Comparison of ENCODE assay signal across 19 cellular contexts in the genomic region with DNA sequence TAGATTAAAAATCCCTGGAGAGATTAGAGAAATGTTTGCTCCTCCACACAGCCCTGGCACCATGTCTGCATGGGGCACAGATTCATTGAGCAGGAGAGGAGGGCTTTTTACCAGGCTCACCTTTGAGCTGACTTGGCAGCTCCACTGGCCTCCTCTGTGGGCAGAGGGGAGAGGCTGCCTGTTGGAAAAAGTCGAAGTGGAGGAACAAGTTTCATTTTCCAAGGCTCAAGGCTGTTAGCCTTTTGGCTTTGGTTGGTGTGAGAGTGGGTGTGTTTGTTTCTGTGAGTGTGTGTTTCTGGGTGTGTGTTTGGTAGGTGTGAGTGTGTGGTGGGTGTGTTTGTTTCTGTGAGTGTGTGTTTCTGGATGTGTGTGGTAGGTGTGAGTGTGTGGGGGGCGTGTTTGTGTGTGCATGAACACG. TPM values are rescaled to one million over a fixed set of nuclear protein-coding genes. Genes with fewer than 3 reads are reported as not detected.
DNase-seq lines count a peak whose midpoint lies in the region; ATAC-seq and TF ChIP-seq lines count a peak whose summit lies in the region.
"Had no signal": no experiment of that assay in that cellular context is flagged by ENCODE, and none has a peak within 500 bp of the region (broad histone marks: within the 10 kb centered on the region; RNA-seq: fewer than 3 reads in every experiment).

No MANE protein-coding gene starts in this region.

- H3K9me3 ChIP-seq in breast epithelium (no peaks in the 10 kb centered on the region), mammary epithelial cell (replicated peaks; ENCODE audit: insufficient read depth, low read length) (peaks cover 28% of the 10 kb centered on the region), mucosa of descending colon (no peaks in the 10 kb centered on the region), tibial artery (no peaks in the 10 kb centered on the region)
- H3K9me3 ChIP-seq: gastrocnemius medialis had no signal

- H3K4me2 ChIP-seq in mammary epithelial cell (ENCODE audit: insufficient read depth, low read depth, low read length), result no peak overlapping the region

- intact Hi-C loops in breast epithelium (cut with DNase I; ENCODE audit: low total_unique reads) (no loop called here), mammary epithelial cell (cut with micrococcal nuclease) (no loop called here), cardiac septum (cut with DNase I) (no loop called here), mucosa of descending colon (cut with DNase I, micrococcal nuclease) (loop anchor here in 1 of 2 donors (5.0 kb wide), 1 partner anchor 44 kb away; no protein-coding TSS in a partner anchor), tibial artery (cut with DNase I; ENCODE audit: low total_unique reads) (no loop called here)

- H2AFZ ChIP-seq in mammary epithelial cell (ENCODE audit: low read depth, low read length), result no peak overlapping the region

- in situ Hi-C loops in mammary epithelial cell (cut with MboI; ENCODE audit: low sequenced_read_pairs in 2 of 2), result no loop called here

- H3K36me3 ChIP-seq in breast epithelium (no peaks in the 10 kb centered on the region), mammary epithelial cell (ENCODE audit: insufficient read depth, low read length) (no peaks in the 10 kb centered on the region), mucosa of descending colon (ENCODE audit: low read depth) (no peaks in the 10 kb centered on the region), urinary bladder (ENCODE audit: insufficient read depth) (no peaks in the 10 kb centered on the region), tibial artery (no peaks in the 10 kb centered on the region)
- H3K36me3 ChIP-seq: gastrocnemius medialis had no signal

- peak overlapping the region; percentile 84 to 89 for H3K27ac ChIP-seq in breast epithelium
- no peak overlapping the region for H3K27ac ChIP-seq in mammary epithelial cell (ENCODE audit: insufficient read depth, low read depth, low read length)
- H3K27ac ChIP-seq in urinary bladder (ENCODE audit: low read depth), result peak overlapping the region; percentile 52
- no peak overlapping the region for H3K27ac ChIP-seq in tibial artery
- H3K27ac ChIP-seq: 22Rv1, gastrocnemius medialis had no signal

- no peaks in the 10 kb centered on the region for H4K20me1 ChIP-seq in mammary epithelial cell (ENCODE audit: insufficient read depth, low read length)

- H3K27me3 ChIP-seq in breast epithelium (no peaks in the 10 kb centered on the region), mammary epithelial cell (ENCODE audit: insufficient read depth, low read length) (no peaks in the 10 kb centered on the region), tibial artery (no peaks in the 10 kb centered on the region)
- H3K27me3 ChIP-seq: gastrocnemius medialis had no signal

- CTCF ChIA-PET in mammary epithelial cell (lab: Charles Lee; ENCODE audit: low non-redundant PET), result no interaction called here

- H3K4me1 ChIP-seq in breast epithelium, result peaks cover 9% of the 10 kb centered on the region in 2 donors
- no peaks in the 10 kb centered on the region for H3K4me1 ChIP-seq in mammary epithelial cell (ENCODE audit: insufficient read depth, low read length)
- peaks cover 24% of the 10 kb centered on the region for H3K4me1 ChIP-seq in mucosa of descending colon (ENCODE audit: low read depth)
- H3K4me1 ChIP-seq in urinary bladder (ENCODE audit: insufficient read depth), result no peaks in the 10 kb centered on the region
- peaks cover 0 to 16% (median 5%) of the 10 kb centered on the region in 4 donors for H3K4me1 ChIP-seq in tibial artery

- dilution Hi-C loops in mammary epithelial cell (cut with HindIII; ENCODE audit: low sequenced_read_pairs), result loop anchor here (5.0 kb wide), 1 partner anchor 74 kb away; no protein-coding TSS in a partner anchor

- DNase-seq in breast epithelium (ENCODE audit: low spot score in 2 of 2), result peak in 1 of 2 donors; percentile 46
- no peak for DNase-seq in mammary epithelial cell
- DNase-seq in cardiac septum (ENCODE audit: low spot score), result peak; percentile 22
- peak in 1 of 3 donors; percentile 56 for DNase-seq in mucosa of descending colon
- DNase-seq in NCI-H187 treated with DMSO at 0.1 percent for 48 hours (lab: John Stamatoyannopoulos, UW), result no peak
- DNase-seq in tibial artery, result no peak
- DNase-seq: activated T-cell treated with anti-CD3 and anti-CD28 coated beads, Interleukin-2, amount 50 U/mL, for 24 hours; CD4-positive, CD25-positive, alpha-beta regulatory T cell; cerebellar nuclear complex; DND-41; gastrocnemius medialis; NCI-H1694 treated with DMSO at 0.1 percent for 48 hours had no signal

- no peaks in the 10 kb centered on the region for H3K79me2 ChIP-seq in mammary epithelial cell (ENCODE audit: insufficient read depth, low read length)

- no TSS peak for BruUV-seq in mammary epithelial cell (replicated peaks; lab: Mats Ljungman, UMichigan)

- no peak for TF ChIP-seq POLR2A in breast epithelium (IDR thresholded peaks at IDR 0.05)

- H3K9ac ChIP-seq in mammary epithelial cell (ENCODE audit: insufficient read depth, low read length), result no peak overlapping the region

- H3K4me3 ChIP-seq in breast epithelium (peak overlapping the region in 1 of 3 donors; percentile 47), mammary epithelial cell (replicated peaks in 1 of 3; ENCODE audit: insufficient read depth in 1 of 3, low read depth in 2 of 3, low read length in 3 of 3) (no peak overlapping the region), mucosa of descending colon (no peak overlapping the region), urinary bladder (ENCODE audit: low read depth, low read length) (no peak overlapping the region), tibial artery (no peak overlapping the region)
- H3K4me3 ChIP-seq: gastrocnemius medialis had no signal

- TF ChIP-seq CTCF in breast epithelium (IDR thresholded peaks at IDR 0.05), result no peak
- no peak for TF ChIP-seq CTCF in mammary epithelial cell (conservative IDR thresholded peaks at IDR 0.05 in 1 of 2, IDR thresholded peaks at IDR 0.05 in 1 of 2; ENCODE audit: extremely low read depth in 1 of 2, insufficient read depth in 1 of 2, low read depth in 1 of 2, low read length in 2 of 2)
- no peak for TF ChIP-seq CTCF in mucosa of descending colon (IDR thresholded peaks at IDR 0.05)
- TF ChIP-seq CTCF in tibial artery (IDR thresholded peaks at IDR 0.05), result no peak

- 3% methylated on average over 3 of the region's 3 CpGs for WGBS in mammary epithelial cell (ENCODE audit: low coverage, missing lambda C conversion rate)
- 40% methylated on average over 3 of the region's 3 CpGs for WGBS in urinary bladder

- peak; percentile 36 for ATAC-seq in mucosa of descending colon
- ATAC-seq in GM19351 (IDR thresholded peaks at IDR 0.05; ENCODE audit: unreplicated experiment), result no peak
- ATAC-seq: gastrocnemius medialis had no signal

RNA-seq across cellular contexts. Expression of a gene that starts 5.6 kb away (rescaled TPM):
- total RNA-seq in breast epithelium, result under 1 TPM in 1 of 3 donors, not detected in 2; 0.66 TPM
- not detected for total RNA-seq in mammary epithelial cell
- not detected for polyA plus RNA-seq in mammary epithelial cell
- polyA minus RNA-seq in mammary epithelial cell, result not detected
- total RNA-seq in cardiac septum, result not detected
- 100 to 1,000 TPM in 1 of 3 donors, 10 to 100 TPM in 2; 47.5 to 122 (median 76.5) TPM for total RNA-seq in mucosa of descending colon
- total RNA-seq in urinary bladder, result 4.1 TPM
- polyA plus RNA-seq in urinary bladder, result 1.8 TPM
- total RNA-seq: CD4-positive, CD25-positive, alpha-beta regulatory T cell; H4; NCI-H460; pulmonary artery endothelial cell; temporal lobe had no signal
- polyA plus RNA-seq: CD4-positive, CD25-positive, alpha-beta regulatory T cell had no signal

RNA-seq across cellular contexts. Expression of a gene that starts 39.5 kb away (rescaled TPM):
- total RNA-seq in breast epithelium, result under 1 TPM in 1 of 3 donors, not detected in 2; under 0.01 TPM
- not detected for total RNA-seq in mammary epithelial cell
- not detected for polyA plus RNA-seq in mammary epithelial cell
- not detected for polyA minus RNA-seq in mammary epithelial cell
- not detected for total RNA-seq in cardiac septum
- total RNA-seq in mucosa of descending colon, result 1 to 10 TPM in 2 of 3 donors, under 1 TPM in 1; 0.55 to 7.6 (median 1.1) TPM
- total RNA-seq in urinary bladder, result 1.9 TPM
- polyA plus RNA-seq in urinary bladder, result 1.9 TPM
- total RNA-seq: CD4-positive, CD25-positive, alpha-beta regulatory T cell; gastrocnemius medialis; H4; NCI-H460; pulmonary artery endothelial cell had no signal
- polyA plus RNA-seq: CD4-positive, CD25-positive, alpha-beta regulatory T cell had no signal

Comparison
In these comparisons a context has a peak if more than half of its experiments do, and no peak if none do; other contexts are left out.
1. H3K27ac ChIP-seq: peak in breast epithelium (2 of 2) and urinary bladder (single experiment); none in mammary epithelial cell (single experiment) and tibial artery (0 of 2).